ENCODE assay signal across 24 cellular contexts in the genomic region with DNA sequence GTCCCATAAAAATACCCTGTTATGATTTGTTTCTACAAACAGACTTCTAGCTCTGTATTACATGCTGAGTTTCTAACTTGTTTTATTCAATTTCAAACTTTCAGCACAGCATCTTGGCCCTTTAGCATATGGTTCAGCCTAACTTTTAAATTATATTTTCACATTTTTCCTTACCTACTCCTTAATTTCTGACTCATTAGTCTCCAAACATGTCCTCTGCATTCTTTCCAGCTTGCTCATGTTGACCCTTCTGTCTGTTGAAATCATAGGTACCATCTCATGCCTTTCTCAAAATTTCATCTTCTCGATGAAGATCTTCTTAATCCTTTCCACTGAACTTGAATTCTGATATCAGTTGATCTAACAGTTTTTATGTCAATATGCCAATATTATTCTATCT.
DNase-seq lines count a peak whose midpoint lies in the region; ATAC-seq, FAIRE-seq and TF ChIP-seq lines count a peak whose summit lies in the region.
"Had no signal": no experiment of that assay in that cellular context is flagged by ENCODE, and none has a peak within 500 bp of the region (broad histone marks: within the 10 kb centered on the region; RNA-seq: fewer than 3 reads in every experiment).

No MANE protein-coding gene starts in this region.

- in situ Hi-C loops in GM12878 (cut with MboI), result no loop called here

- RAD21 ChIA-PET in GM12878 (lab: Charles Lee; ENCODE audit: unreplicated experiment), result no interaction called here

- H3K9me3 ChIP-seq in GM12878 (replicated peaks; ENCODE audit: control insufficient read depth, insufficient read depth, low read length) (no peaks in the 10 kb centered on the region), MM.1S (replicated peaks; ENCODE audit: insufficient read depth, low read length) (no peaks in the 10 kb centered on the region)
- H3K9me3 ChIP-seq: gastrocnemius medialis, neutrophil, SK-N-SH had no signal

- H4K20me1 ChIP-seq in GM12878 (ENCODE audit: control insufficient read depth, insufficient read depth) (no peaks in the 10 kb centered on the region), MM.1S (ENCODE audit: insufficient read depth, low read length) (no peaks in the 10 kb centered on the region)

- peaks cover 12% of the 10 kb centered on the region for H3K4me1 ChIP-seq in ACC112 (ENCODE audit: control insufficient read depth, insufficient read depth, low read length, unreplicated experiment)
- H3K4me1 ChIP-seq in GM12878 (ENCODE audit: control insufficient read depth, insufficient read depth, low read length), result no peaks in the 10 kb centered on the region
- H3K4me1 ChIP-seq in MM.1S (ENCODE audit: low read length), result no peaks in the 10 kb centered on the region
- H3K4me1 ChIP-seq: gastrocnemius medialis had no signal

- peak; percentile 41 for FAIRE-seq in GM12878 (lab: Jason Lieb, UNC)

- WGBS in GM12878 (ENCODE audit: insufficient coverage, insufficient replicate concordance, low lambda C conversion rate, missing lambda C conversion rate), result 35% methylated on average over 1 of the region's 1 CpG

- TF ChIP-seq CTCF in GM12878 (IDR thresholded peaks at IDR 0.05 in 2 of 3, conservative IDR thresholded peaks at IDR 0.05 in 1 of 3; ENCODE audit: control insufficient read depth in 2 of 3, extremely low read depth in 1 of 3, insufficient read depth in 1 of 3, low read depth in 3 of 3, low read length in 3 of 3), result no peak
- no peak for TF ChIP-seq CTCF in fibroblast of villous mesenchyme (IDR thresholded peaks at IDR 0.05; ENCODE audit: insufficient read depth, low read depth, low read length)
- no peak for TF ChIP-seq CTCF in omental fat pad (IDR thresholded peaks at IDR 0.05)
- no peak for TF ChIP-seq CTCF in MM.1S (IDR thresholded peaks at IDR 0.05; ENCODE audit: low read length)

- no peaks in the 10 kb centered on the region for H3K27me3 ChIP-seq in ACC112 (ENCODE audit: insufficient read depth, low read length)
- no peaks in the 10 kb centered on the region for H3K27me3 ChIP-seq in GM12878 (replicated peaks in 1 of 2; ENCODE audit: control insufficient read depth in 2 of 2, insufficient read depth in 2 of 2, low read length in 1 of 2)
- H3K27me3 ChIP-seq in MM.1S (replicated peaks; ENCODE audit: insufficient read depth, low read length), result no peaks in the 10 kb centered on the region
- H3K27me3 ChIP-seq: gastrocnemius medialis, neutrophil had no signal

- TF ChIP-seq EP300 in GM12878 (IDR thresholded peaks at IDR 0.05; ENCODE audit: borderline replicate concordance in 1 of 2, control insufficient read depth in 1 of 2, low read depth in 2 of 2, low read length in 2 of 2), result no peak

- H3K27ac ChIP-seq in ACC112 (ENCODE audit: low read depth, low read length) (peak overlapping the region; percentile 59), GM12878 (ENCODE audit: control insufficient read depth, insufficient read depth) (no peak overlapping the region), MM.1S (ENCODE audit: low read length) (no peak overlapping the region)
- H3K27ac ChIP-seq: gastrocnemius medialis, neutrophil had no signal

- no peak overlapping the region for H2AFZ ChIP-seq in ACC112 (ENCODE audit: low read length, unreplicated experiment)
- no peak overlapping the region for H2AFZ ChIP-seq in GM12878 (ENCODE audit: control insufficient read depth, low read depth, low read length)
- no peak overlapping the region for H2AFZ ChIP-seq in MM.1S (ENCODE audit: low read length)

- intact Hi-C loops in GM12878 (cut with micrococcal nuclease; ENCODE audit: unreplicated experiment), result no loop called here

- SMC1A ChIA-PET in GM12878 (lab: Charles Lee; ENCODE audit: uncharacterized antibody, unreplicated experiment), result interaction anchor here (0.9 kb wide), 1 partner anchor 9 kb away, joined by 4 read pairs; no protein-coding TSS in a partner anchor

- H3K79me2 ChIP-seq in ACC112 (ENCODE audit: control insufficient read depth, insufficient read depth, low read length, unreplicated experiment) (no peaks in the 10 kb centered on the region), GM12878 (ENCODE audit: control insufficient read depth, insufficient read depth, low read length) (no peaks in the 10 kb centered on the region), MM.1S (ENCODE audit: low read length) (no peaks in the 10 kb centered on the region)

- ATAC-seq in GM12878 (no peak), omental fat pad (ENCODE audit: low FRiP score) (no peak)
- ATAC-seq: CD8-positive, alpha-beta T cell; gastrocnemius medialis; left lobe of liver; right cardiac atrium; stimulated activated memory B cell treated with anti-CD40 and anti-IgM and Interleukin-4, amounts not matched to agents 10 μg/mL and 1 μg/mL and 100 μg/mL, for 72 hours had no signal

- no peak for TF ChIP-seq POLR2A in GM12878 (IDR thresholded peaks at IDR 0.05; ENCODE audit: low read depth, low read length)

- CTCF ChIA-PET in GM12878 (lab: Yijun Ruan, JAX), result interaction anchor here (0.6 kb wide), 1 partner anchor 1387 kb away, joined by 3 read pairs; no protein-coding TSS in a partner anchor

- no peak for TF ChIP-seq RAD21 in GM12878 (IDR thresholded peaks at IDR 0.05; ENCODE audit: insufficient read depth, low read depth, low read length)

- no peaks in the 10 kb centered on the region for H3F3A ChIP-seq in MM.1S (ENCODE audit: insufficient read depth, low read length)

- H3K4me3 ChIP-seq in ACC112 (ENCODE audit: low read depth, low read length) (no peak overlapping the region), GM12878 (no peak overlapping the region), fibroblast of villous mesenchyme (ENCODE audit: low read depth, low read length) (no peak overlapping the region), MM.1S (ENCODE audit: low read length) (no peak overlapping the region)
- H3K4me3 ChIP-seq: gastrocnemius medialis had no signal

- POLR2A ChIA-PET in GM12878 (lab: Charles Lee), result no interaction called here

- no peak overlapping the region for H3K4me2 ChIP-seq in GM12878 (ENCODE audit: control insufficient read depth, insufficient read depth)
- no peak overlapping the region for H3K4me2 ChIP-seq in MM.1S (ENCODE audit: low read depth, low read length)
- H3K4me2 ChIP-seq: SK-N-SH had no signal

- no peaks in the 10 kb centered on the region for H3K36me3 ChIP-seq in ACC112 (ENCODE audit: insufficient read depth, low read length)
- H3K36me3 ChIP-seq in GM12878 (ENCODE audit: control insufficient read depth in 2 of 2, insufficient read depth in 2 of 2, low read length in 1 of 2), result no peaks in the 10 kb centered on the region
- no peaks in the 10 kb centered on the region for H3K36me3 ChIP-seq in MM.1S (replicated peaks; ENCODE audit: insufficient read depth, low read length)
- H3K36me3 ChIP-seq: gastrocnemius medialis, neutrophil had no signal

- no TSS peak for BruUV-seq in GM12878 (replicated peaks; lab: Mats Ljungman, UMichigan)

- DNase-seq in HT1080 (ENCODE audit: low read depth) (peak; percentile 52), GM12878 (ENCODE audit: low read depth, low spot score) (no peak), fibroblast of villous mesenchyme (ENCODE audit: low read depth) (peak; percentile 16), omental fat pad (ENCODE audit: low spot score) (no peak), MM.1S (no peak), islet precursor cell (no peak)
- DNase-seq in stimulated activated CD4-positive, alpha-beta T cell treated with anti-CD3 and anti-CD28 coated beads, Interleukin-1b, Interleukin-23, amount 100 ng/mL, for 48 hours, result no peak
- DNase-seq: activated CD4-positive, CD25-positive, alpha-beta regulatory T cell treated with anti-CD3 and anti-CD28 coated beads, Interleukin-2, amount 50 U/mL, for 72 hours; activated naive CD8-positive, alpha-beta T cell treated with anti-CD3 and anti-CD28 coated beads for 36 hours; CD8-positive, alpha-beta T cell; DMS79 treated with DMSO at 0.1 percent for 48 hours; effector memory CD4-positive, alpha-beta T cell; gastrocnemius medialis; Kasumi-1; NCI-H1417 treated with DMSO at 0.1 percent for 48 hours; NCI-H748 treated with DMSO at 0.1 percent for 48 hours; right cardiac atrium; SK-N-SH; stimulated activated CD4-positive, alpha-beta T cell treated with anti-CD3 and anti-CD28 coated beads, Interleukin-15, amount 100 ng/mL, for 24 hours; T-helper 9 cell had no signal

- no peak overlapping the region for H3K9ac ChIP-seq in GM12878 (ENCODE audit: control insufficient read depth, insufficient read depth, low read length)
- no peak overlapping the region for H3K9ac ChIP-seq in MM.1S (ENCODE audit: low read length)
- H3K9ac ChIP-seq: SK-N-SH had no signal

- H3K9me2 ChIP-seq in MM.1S (replicated peaks; ENCODE audit: insufficient read depth, low read length), result no peaks in the 10 kb centered on the region
- H3K9me2 ChIP-seq: SK-N-SH had no signal

TF ChIP-seq in GM12878, 131 proteins besides CTCF, POLR2A, EP300 and RAD21 (continues in another document):
- no peak for TF ChIP-seq SP1 (IDR thresholded peaks at IDR 0.05; ENCODE audit: low read depth, low read length)
- TF ChIP-seq REST (IDR thresholded peaks at IDR 0.05; ENCODE audit: low read depth, low read length), result no peak
- TF ChIP-seq NR2F1 (conservative IDR thresholded peaks at IDR 0.05), result no peak
- TF ChIP-seq SUPT20H (IDR thresholded peaks at IDR 0.05; ENCODE audit: borderline replicate concordance, control insufficient read depth, low read depth, low read length), result no peak
- no peak for TF ChIP-seq POU2F2 (IDR thresholded peaks at IDR 0.05; ENCODE audit: borderline replicate concordance, low read depth, low read length)
- no peak for TF ChIP-seq KDM1A (IDR thresholded peaks at IDR 0.05; ENCODE audit: borderline replicate concordance)

Comparison
In these comparisons a context has a peak if more than half of its experiments do, and no peak if none do; other contexts are left out.
1. DNase-seq: peak in HT1080 (single experiment) and fibroblast of villous mesenchyme (single experiment); none in GM12878 (single experiment), stimulated activated CD4-positive, alpha-beta T cell treated with anti-CD3 and anti-CD28 coated beads, Interleukin-1b, Interleukin-23, amount 100 ng/mL, for 48 hours (single experiment), omental fat pad (single experiment), MM.1S (single experiment) and islet precursor cell (single experiment).